1 cellular context compared by ENCODE assay signal in the genomic region with DNA sequence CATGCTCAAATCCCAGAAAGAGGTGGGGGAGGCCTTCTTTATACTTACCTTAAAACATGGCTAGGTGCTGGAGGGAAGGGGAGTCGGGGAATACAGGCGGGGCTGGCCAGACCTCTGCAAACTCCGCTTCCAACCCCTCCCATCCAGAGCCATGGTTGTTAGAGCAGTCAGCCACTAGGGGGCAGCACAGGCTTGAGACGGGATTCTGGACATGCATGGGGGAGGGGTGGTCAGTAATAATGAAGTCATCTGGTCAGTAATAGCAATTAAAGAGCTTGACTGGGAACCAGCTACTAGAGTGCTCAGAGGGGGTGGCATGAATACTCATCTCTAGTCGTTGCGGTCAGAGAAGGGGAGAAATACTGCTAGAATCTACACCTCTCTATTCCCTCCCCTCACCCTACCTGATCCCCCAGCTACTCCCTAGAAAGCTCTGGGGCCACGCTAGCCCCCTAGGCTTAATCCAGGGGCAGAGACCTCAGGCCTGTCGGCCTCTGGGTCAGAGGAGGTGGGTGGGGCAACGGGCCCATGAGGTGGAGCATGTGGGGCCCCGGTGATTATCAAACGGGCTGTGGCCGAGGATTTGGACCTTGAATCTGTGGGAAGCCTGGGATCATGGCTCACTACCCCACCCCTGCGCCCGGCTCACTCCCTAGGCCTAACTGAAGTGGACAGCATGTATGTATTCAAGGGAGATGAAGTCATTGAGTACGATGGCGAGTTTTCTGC.
TF ChIP-seq lines count a peak whose summit lies in the region.

No MANE protein-coding gene starts in this region.

TF ChIP-seq in HEK293, 187 proteins besides CTCF, POLR2A, EP300 and RAD21 (continued from another document and continues in another):
- TF ChIP-seq KLF1 (tag by site-specific recombination; IDR thresholded peaks at IDR 0.05) = no peak
- no peak for TF ChIP-seq ZNF561 (tag by site-specific recombination; IDR thresholded peaks at IDR 0.05; ENCODE audit: borderline replicate concordance)
- TF ChIP-seq ZNF514 (tag by site-specific recombination; IDR thresholded peaks at IDR 0.05) = no peak
- no peak for TF ChIP-seq ZNF155 (tag by site-specific recombination; IDR thresholded peaks at IDR 0.05)
- TF ChIP-seq ZNF24 (tag by site-specific recombination; IDR thresholded peaks at IDR 0.05) = peak; percentile 84
- peak; percentile 73 for TF ChIP-seq SP7 (tag by site-specific recombination; IDR thresholded peaks at IDR 0.05)
- TF ChIP-seq ZXDB (tag by site-specific recombination; IDR thresholded peaks at IDR 0.05) = peak; percentile 58; the same call in 1 of the 2 replicates
- TF ChIP-seq ZNF221 (tag by site-specific recombination; IDR thresholded peaks at IDR 0.05; ENCODE audit: borderline replicate concordance) = no peak
- TF ChIP-seq KLF9 (tag by site-specific recombination; IDR thresholded peaks at IDR 0.05; ENCODE audit: low read depth) = no peak; the same call in 1 of the 2 replicates
- peak; percentile 72 for TF ChIP-seq BCL11B (tag by site-specific recombination; IDR thresholded peaks at IDR 0.05; ENCODE audit: low read depth)
- TF ChIP-seq OVOL3 (tag by site-specific recombination; IDR thresholded peaks at IDR 0.05) = no peak
- TF ChIP-seq ZBTB1 (tag by site-specific recombination; IDR thresholded peaks at IDR 0.05) = no peak
- no peak for TF ChIP-seq REPIN1 (tag by site-specific recombination; IDR thresholded peaks at IDR 0.05; ENCODE audit: low read depth)
- TF ChIP-seq, protein P1, sequence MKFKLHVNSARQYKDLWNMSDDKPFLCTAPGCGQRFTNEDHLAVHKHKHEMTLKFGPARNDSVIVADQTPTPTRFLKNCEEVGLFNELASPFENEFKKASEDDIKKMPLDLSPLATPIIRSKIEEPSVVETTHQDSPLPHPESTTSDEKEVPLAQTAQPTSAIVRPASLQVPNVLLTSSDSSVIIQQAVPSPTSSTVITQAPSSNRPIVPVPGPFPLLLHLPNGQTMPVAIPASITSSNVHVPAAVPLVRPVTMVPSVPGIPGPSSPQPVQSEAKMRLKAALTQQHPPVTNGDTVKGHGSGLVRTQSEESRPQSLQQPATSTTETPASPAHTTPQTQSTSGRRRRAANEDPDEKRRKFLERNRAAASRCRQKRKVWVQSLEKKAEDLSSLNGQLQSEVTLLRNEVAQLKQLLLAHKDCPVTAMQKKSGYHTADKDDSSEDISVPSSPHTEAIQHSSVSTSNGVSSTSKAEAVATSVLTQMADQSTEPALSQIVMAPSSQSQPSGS (tag by site-specific recombination; IDR thresholded peaks at IDR 0.05; ENCODE audit: low read depth) = peak; percentile 80
- peak; percentile 33; the same call in 1 of the 2 replicates for TF ChIP-seq ZFP37 (tag by site-specific recombination; IDR thresholded peaks at IDR 0.05)
- no peak for TF ChIP-seq ZNF843 (tag by site-specific recombination; IDR thresholded peaks at IDR 0.05)
- no peak; the same call in none of the 2 replicates for TF ChIP-seq ZSCAN30 (tag by site-specific recombination; IDR thresholded peaks at IDR 0.05)
- no peak for TF ChIP-seq ZBTB20 (tag by site-specific recombination; IDR thresholded peaks at IDR 0.05)
- TF ChIP-seq ZBTB21 (tag by site-specific recombination; IDR thresholded peaks at IDR 0.05) = peak; percentile 43; the same call in 1 of the 2 replicates
- no peak for TF ChIP-seq ZNF670 (tag by site-specific recombination; IDR thresholded peaks at IDR 0.05; ENCODE audit: low read depth)
- TF ChIP-seq ZNF112 (tag by site-specific recombination; IDR thresholded peaks at IDR 0.05) = no peak
- TF ChIP-seq, protein P2, sequence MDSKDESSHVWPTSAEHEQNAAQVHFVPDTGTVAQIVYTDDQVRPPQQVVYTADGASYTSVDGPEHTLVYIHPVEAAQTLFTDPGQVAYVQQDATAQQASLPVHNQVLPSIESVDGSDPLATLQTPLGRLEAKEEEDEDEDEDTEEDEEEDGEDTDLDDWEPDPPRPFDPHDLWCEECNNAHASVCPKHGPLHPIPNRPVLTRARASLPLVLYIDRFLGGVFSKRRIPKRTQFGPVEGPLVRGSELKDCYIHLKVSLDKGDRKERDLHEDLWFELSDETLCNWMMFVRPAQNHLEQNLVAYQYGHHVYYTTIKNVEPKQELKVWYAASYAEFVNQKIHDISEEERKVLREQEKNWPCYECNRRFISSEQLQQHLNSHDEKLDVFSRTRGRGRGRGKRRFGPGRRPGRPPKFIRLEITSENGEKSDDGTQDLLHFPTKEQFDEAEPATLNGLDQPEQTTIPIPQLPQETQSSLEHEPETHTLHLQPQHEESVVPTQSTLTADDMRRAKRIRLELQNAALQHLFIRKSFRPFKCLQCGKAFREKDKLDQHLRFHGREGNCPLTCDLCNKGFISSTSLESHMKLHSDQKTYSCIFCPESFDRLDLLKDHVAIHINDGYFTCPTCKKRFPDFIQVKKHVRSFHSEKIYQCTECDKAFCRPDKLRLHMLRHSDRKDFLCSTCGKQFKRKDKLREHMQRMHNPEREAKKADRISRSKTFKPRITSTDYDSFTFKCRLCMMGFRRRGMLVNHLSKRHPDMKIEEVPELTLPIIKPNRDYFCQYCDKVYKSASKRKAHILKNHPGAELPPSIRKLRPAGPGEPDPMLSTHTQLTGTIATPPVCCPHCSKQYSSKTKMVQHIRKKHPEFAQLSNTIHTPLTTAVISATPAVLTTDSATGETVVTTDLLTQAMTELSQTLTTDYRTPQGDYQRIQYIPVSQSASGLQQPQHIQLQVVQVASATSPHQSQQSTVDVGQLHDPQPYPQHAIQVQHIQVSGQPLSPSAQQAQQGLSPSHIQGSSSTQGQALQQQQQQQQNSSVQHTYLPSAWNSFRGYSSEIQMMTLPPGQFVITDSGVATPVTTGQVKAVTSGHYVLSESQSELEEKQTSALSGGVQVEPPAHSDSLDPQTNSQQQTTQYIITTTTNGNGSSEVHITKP (tag by site-specific recombination; IDR thresholded peaks at IDR 0.05) = peak; percentile 82
- TF ChIP-seq, protein P3, sequence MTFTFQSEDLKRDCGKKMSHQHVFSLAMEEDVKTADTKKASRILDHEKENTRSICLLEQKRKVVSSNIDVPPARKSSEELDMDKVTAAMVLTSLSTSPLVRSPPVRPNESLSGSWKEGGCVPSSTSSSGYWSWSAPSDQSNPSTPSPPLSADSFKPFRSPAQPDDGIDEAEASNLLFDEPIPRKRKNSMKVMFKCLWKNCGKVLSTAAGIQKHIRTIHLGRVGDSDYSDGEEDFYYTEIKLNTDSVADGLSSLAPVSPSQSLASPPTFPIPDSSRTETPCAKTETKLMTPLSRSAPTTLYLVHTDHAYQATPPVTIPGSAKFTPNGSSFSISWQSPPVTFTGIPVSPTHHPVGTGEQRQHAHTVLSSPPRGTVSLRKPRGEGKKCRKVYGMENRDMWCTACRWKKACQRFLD (tag by site-specific recombination; IDR thresholded peaks at IDR 0.05) = no peak
- no peak for TF ChIP-seq FEZF1 (tag by site-specific recombination; IDR thresholded peaks at IDR 0.05)
- TF ChIP-seq ZNF776 (tag by site-specific recombination; IDR thresholded peaks at IDR 0.05; ENCODE audit: borderline replicate concordance) = no peak
- TF ChIP-seq, protein P4, sequence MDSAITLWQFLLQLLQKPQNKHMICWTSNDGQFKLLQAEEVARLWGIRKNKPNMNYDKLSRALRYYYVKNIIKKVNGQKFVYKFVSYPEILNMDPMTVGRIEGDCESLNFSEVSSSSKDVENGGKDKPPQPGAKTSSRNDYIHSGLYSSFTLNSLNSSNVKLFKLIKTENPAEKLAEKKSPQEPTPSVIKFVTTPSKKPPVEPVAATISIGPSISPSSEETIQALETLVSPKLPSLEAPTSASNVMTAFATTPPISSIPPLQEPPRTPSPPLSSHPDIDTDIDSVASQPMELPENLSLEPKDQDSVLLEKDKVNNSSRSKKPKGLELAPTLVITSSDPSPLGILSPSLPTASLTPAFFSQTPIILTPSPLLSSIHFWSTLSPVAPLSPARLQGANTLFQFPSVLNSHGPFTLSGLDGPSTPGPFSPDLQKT (IDR thresholded peaks at IDR 0.05; ENCODE audit: borderline replicate concordance, low read depth, low read length) = no peak
- peak; percentile 95 for TF ChIP-seq ZNF394 (tag by site-specific recombination; IDR thresholded peaks at IDR 0.05; ENCODE audit: borderline replicate concordance)
- TF ChIP-seq ZNF571 (tag by site-specific recombination; IDR thresholded peaks at IDR 0.05) = no peak
- TF ChIP-seq ZNF174 (tag by site-specific recombination; IDR thresholded peaks at IDR 0.05) = no peak
- no peak for TF ChIP-seq HOXD13 (CRISPR knock-in tag; IDR thresholded peaks at IDR 0.05; ENCODE audit: borderline replicate concordance)
- TF ChIP-seq, protein P5, sequence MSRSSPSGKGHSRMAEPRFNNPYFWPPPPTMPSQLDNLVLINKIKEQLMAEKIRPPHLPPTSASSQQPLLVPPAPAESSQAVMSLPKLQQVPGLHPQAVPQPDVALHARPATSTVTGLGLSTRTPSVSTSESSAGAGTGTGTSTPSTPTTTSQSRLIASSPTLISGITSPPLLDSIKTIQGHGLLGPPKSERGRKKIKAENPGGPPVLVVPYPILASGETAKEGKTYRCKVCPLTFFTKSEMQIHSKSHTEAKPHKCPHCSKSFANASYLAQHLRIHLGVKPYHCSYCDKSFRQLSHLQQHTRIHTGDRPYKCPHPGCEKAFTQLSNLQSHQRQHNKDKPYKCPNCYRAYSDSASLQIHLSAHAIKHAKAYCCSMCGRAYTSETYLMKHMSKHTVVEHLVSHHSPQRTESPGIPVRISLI (tag by site-specific recombination; IDR thresholded peaks at IDR 0.05) = no peak
- peak; percentile 32; the same call in 1 of the 2 replicates for TF ChIP-seq ZNF558 (tag by site-specific recombination; IDR thresholded peaks at IDR 0.05)
- TF ChIP-seq KLF8 (tag by site-specific recombination; IDR thresholded peaks at IDR 0.05) = peak; percentile 68
- no peak for TF ChIP-seq YY1 (tag by site-specific recombination; IDR thresholded peaks at IDR 0.05)
- TF ChIP-seq, protein P6, sequence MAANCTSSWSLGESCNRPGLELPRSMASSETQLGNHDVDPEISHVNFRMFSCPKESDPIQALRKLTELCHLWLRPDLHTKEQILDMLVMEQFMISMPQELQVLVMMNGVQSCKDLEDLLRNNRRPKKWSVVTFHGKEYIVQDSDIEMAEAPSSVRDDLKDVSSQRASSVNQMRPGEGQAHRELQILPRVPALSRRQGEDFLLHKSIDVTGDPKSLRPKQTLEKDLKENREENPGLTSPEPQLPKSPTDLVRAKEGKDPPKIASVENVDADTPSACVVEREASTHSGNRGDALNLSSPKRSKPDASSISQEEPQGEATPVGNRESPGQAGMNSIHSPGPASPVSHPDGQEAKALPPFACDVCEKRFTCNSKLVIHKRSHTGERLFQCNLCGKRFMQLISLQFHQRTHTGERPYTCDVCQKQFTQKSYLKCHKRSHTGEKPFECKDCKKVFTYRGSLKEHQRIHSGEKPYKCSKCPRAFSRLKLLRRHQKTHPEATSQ (tag by site-specific recombination; IDR thresholded peaks at IDR 0.05) = no peak
- TF ChIP-seq TRIM28 (IDR thresholded peaks at IDR 0.05; ENCODE audit: borderline replicate concordance, low read length) = peak; percentile 42; the same call in 1 of the 2 replicates
- no peak for TF ChIP-seq ZNF426 (tag by site-specific recombination; IDR thresholded peaks at IDR 0.05)
- no peak for TF ChIP-seq ZNF146 (tag by site-specific recombination; IDR thresholded peaks at IDR 0.05)
- TF ChIP-seq ZNF521 (tag by site-specific recombination; IDR thresholded peaks at IDR 0.05) = no peak
- TF ChIP-seq MYNN (tag by site-specific recombination; IDR thresholded peaks at IDR 0.05; ENCODE audit: borderline replicate concordance) = no peak
- no peak for TF ChIP-seq ZNF658 (tag by site-specific recombination; IDR thresholded peaks at IDR 0.05)
- TF ChIP-seq ZNF501 (tag by site-specific recombination; IDR thresholded peaks at IDR 0.05) = 0 out of 2 replicates have a peak, but pooled peaks have one; percentile 71
- peak; percentile 73 for TF ChIP-seq ZNF2 (tag by site-specific recombination; IDR thresholded peaks at IDR 0.05)
- TF ChIP-seq ZNF366 (tag by site-specific recombination; conservative IDR thresholded peaks at IDR 0.05) = peak; percentile 32; the same call in 1 of the 2 replicates
- 0 out of 2 replicates have a peak, but pooled peaks have one; percentile 33 for TF ChIP-seq ZBTB17 (tag by site-specific recombination; IDR thresholded peaks at IDR 0.05)
- TF ChIP-seq, protein P7, sequence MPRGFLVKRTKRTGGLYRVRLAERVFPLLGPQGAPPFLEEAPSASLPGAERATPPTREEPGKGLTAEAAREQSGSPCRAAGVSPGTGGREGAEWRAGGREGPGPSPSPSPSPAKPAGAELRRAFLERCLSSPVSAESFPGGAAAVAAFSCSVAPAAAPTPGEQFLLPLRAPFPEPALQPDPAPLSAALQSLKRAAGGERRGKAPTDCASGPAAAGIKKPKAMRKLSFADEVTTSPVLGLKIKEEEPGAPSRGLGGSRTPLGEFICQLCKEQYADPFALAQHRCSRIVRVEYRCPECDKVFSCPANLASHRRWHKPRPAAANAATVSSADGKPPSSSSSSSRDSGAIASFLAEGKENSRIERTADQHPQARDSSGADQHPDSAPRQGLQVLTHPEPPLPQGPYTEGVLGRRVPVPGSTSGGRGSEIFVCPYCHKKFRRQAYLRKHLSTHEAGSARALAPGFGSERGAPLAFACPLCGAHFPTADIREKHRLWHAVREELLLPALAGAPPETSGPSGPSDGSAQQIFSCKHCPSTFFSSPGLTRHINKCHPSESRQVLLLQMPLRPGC (tag by site-specific recombination; IDR thresholded peaks at IDR 0.05) = peak; percentile 60; the same call in 1 of the 2 replicates
- TF ChIP-seq ZSCAN23 (tag by site-specific recombination; IDR thresholded peaks at IDR 0.05) = no peak
- TF ChIP-seq ZNF664 (tag by site-specific recombination; IDR thresholded peaks at IDR 0.05) = no peak
- TF ChIP-seq, protein P8, sequence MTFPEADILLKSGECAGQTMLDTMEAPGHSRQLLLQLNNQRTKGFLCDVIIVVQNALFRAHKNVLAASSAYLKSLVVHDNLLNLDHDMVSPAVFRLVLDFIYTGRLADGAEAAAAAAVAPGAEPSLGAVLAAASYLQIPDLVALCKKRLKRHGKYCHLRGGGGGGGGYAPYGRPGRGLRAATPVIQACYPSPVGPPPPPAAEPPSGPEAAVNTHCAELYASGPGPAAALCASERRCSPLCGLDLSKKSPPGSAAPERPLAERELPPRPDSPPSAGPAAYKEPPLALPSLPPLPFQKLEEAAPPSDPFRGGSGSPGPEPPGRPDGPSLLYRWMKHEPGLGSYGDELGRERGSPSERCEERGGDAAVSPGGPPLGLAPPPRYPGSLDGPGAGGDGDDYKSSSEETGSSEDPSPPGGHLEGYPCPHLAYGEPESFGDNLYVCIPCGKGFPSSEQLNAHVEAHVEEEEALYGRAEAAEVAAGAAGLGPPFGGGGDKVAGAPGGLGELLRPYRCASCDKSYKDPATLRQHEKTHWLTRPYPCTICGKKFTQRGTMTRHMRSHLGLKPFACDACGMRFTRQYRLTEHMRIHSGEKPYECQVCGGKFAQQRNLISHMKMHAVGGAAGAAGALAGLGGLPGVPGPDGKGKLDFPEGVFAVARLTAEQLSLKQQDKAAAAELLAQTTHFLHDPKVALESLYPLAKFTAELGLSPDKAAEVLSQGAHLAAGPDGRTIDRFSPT (tag by site-specific recombination; IDR thresholded peaks at IDR 0.05) = peak; percentile 52; the same call in 1 of the 2 replicates
- TF ChIP-seq, protein P9, sequence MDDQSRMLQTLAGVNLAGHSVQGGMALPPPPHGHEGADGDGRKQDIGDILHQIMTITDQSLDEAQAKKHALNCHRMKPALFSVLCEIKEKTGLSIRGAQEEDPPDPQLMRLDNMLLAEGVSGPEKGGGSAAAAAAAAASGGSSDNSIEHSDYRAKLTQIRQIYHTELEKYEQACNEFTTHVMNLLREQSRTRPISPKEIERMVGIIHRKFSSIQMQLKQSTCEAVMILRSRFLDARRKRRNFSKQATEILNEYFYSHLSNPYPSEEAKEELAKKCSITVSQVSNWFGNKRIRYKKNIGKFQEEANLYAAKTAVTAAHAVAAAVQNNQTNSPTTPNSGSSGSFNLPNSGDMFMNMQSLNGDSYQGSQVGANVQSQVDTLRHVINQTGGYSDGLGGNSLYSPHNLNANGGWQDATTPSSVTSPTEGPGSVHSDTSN (CRISPR knock-in tag; IDR thresholded peaks at IDR 0.05) = no peak
- TF ChIP-seq ZNF211 (tag by site-specific recombination; IDR thresholded peaks at IDR 0.05; ENCODE audit: low read depth) = no peak
